ENCODE assay signal across 27 cellular contexts in genomic region chr6:125994659-125995488, GRCh38. TPM values are rescaled to one million over a fixed set of nuclear protein-coding genes. Genes with fewer than 3 reads are reported as not detected.
DNase-seq lines count a peak whose midpoint lies in the region; ATAC-seq and TF ChIP-seq lines count a peak whose summit lies in the region.
"Had no signal": no experiment of that assay in that cellular context is flagged by ENCODE, and none has a peak within 500 bp of the region (broad histone marks: within the 10 kb centered on the region; RNA-seq: fewer than 3 reads in every experiment).

No MANE protein-coding gene starts in this region.

- ATAC-seq in Right ventricle myocardium inferior: peak; percentile 82
- ATAC-seq in aorta (ENCODE audit: low FRiP score): peak; percentile 58

- intact Hi-C loops in Right ventricle myocardium inferior (cut with DNase I): no loop called here
- intact Hi-C loops in aorta (cut with DNase I): no loop called here

- H3K4me1 Mint-ChIP-seq in glutamatergic neuron (ENCODE audit: low read depth, unreplicated experiment): peaks cover 11% of the 10 kb centered on the region
- peaks cover 5% of the 10 kb centered on the region for H3K4me1 Mint-ChIP-seq in osteocyte (ENCODE audit: unreplicated experiment)

- H3K9me3 ChIP-seq in right atrium auricular region (no peaks in the 10 kb centered on the region), aorta (ENCODE audit: control insufficient read depth, low read length) (no peaks in the 10 kb centered on the region)
- H3K9me3 ChIP-seq: BLaER1 treated with 17β-estradiol and CSF1 and Interleukin-3, amounts not matched to agents 10 nM and 100 nM; body of pancreas; Caco-2; MG63; ovary; spleen had no signal

- WGBS in aorta, 2 donors: 60% methylated on average over 5 of the region's 5 CpGs

- no peaks in the 10 kb centered on the region for H3K36me3 Mint-ChIP-seq in glutamatergic neuron (ENCODE audit: unreplicated experiment)
- peaks cover 18% of the 10 kb centered on the region for H3K36me3 Mint-ChIP-seq in osteocyte (ENCODE audit: unreplicated experiment)

- H3K27me3 Mint-ChIP-seq in glutamatergic neuron (ENCODE audit: unreplicated experiment) (no peaks in the 10 kb centered on the region), osteocyte (ENCODE audit: unreplicated experiment) (no peaks in the 10 kb centered on the region)
- H3K27me3 Mint-ChIP-seq: activated CD8-positive, alpha-beta memory T cell treated with anti-CD3 and anti-CD28 coated beads, Interleukin-2, amount 10 ng/mL, durations not matched to agents 7 days and 5 days had no signal

- peaks cover 10% of the 10 kb centered on the region for H3K36me3 ChIP-seq in right atrium auricular region
- no peaks in the 10 kb centered on the region for H3K36me3 ChIP-seq in aorta (ENCODE audit: control insufficient read depth in 1 of 2, insufficient read depth in 2 of 2, low read length in 1 of 2)
- H3K36me3 ChIP-seq: ovary had no signal

- H3K27ac ChIP-seq in right atrium auricular region (no peak overlapping the region), aorta (ENCODE audit: low read depth in 1 of 2, low read length in 2 of 2) (no peak overlapping the region)
- H3K27ac ChIP-seq: BLaER1 treated with 17β-estradiol and CSF1 and Interleukin-3, amounts not matched to agents 10 nM and 100 nM; body of pancreas; ovary; spleen had no signal

- DNase-seq in Right ventricle myocardium inferior (ENCODE audit: missing footprints) (no peak), right atrium auricular region (ENCODE audit: low spot score) (no peak), NCI-H748 (lab: John Stamatoyannopoulos, UW; ENCODE audit: unreplicated experiment) (peak; percentile 68), glutamatergic neuron (peak; percentile 21), aorta (no peak), osteocyte (ENCODE audit: extremely low spot score, unreplicated experiment) (no peak), COLO829 (ENCODE audit: low spot score) (no peak), activated gamma-delta T cell (lab: John Stamatoyannopoulos, UW) (no peak)
- DNase-seq: ACHN; activated CD4-positive, alpha-beta T cell treated with anti-CD3 and anti-CD28 coated beads, Interleukin-2, amount 50 U/mL, for 1 hour; activated CD8-positive, alpha-beta memory T cell treated with anti-CD3 and anti-CD28 coated beads, Interleukin-2, amount 10 ng/mL, durations not matched to agents 7 days and 5 days; activated naive CD4-positive, alpha-beta T cell; activated T-cell treated with anti-CD3 and anti-CD28 coated beads, Interleukin-2, amount 50 U/mL, for 48 hours; body of pancreas; Caco-2; hypothalamus; immature natural killer cell; MG63; midbrain; NCI-H1694; ovary; SHP77 treated with DMSO at 0.1 percent for 48 hours; spleen; T-helper 9 cell; trophoblast cell had no signal

- H3K9me3 Mint-ChIP-seq in glutamatergic neuron (ENCODE audit: unreplicated experiment) (peaks cover 5% of the 10 kb centered on the region), osteocyte (ENCODE audit: unreplicated experiment) (no peaks in the 10 kb centered on the region)
- H3K9me3 Mint-ChIP-seq: immature natural killer cell, nephron had no signal

- no peak overlapping the region for H3K4me3 ChIP-seq in right atrium auricular region
- no peak overlapping the region for H3K4me3 ChIP-seq in aorta (ENCODE audit: low read length in 2 of 2)
- H3K4me3 ChIP-seq: BLaER1 treated with 17β-estradiol and CSF1 and Interleukin-3, amounts not matched to agents 10 nM and 100 nM; body of pancreas; MG63; ovary; spleen had no signal

- TF ChIP-seq CTCF in right atrium auricular region (IDR thresholded peaks at IDR 0.05): no peak
- no peak for TF ChIP-seq CTCF in glutamatergic neuron (IDR thresholded peaks at IDR 0.05; ENCODE audit: partially characterized antibody, unreplicated experiment)
- TF ChIP-seq CTCF in osteocyte (IDR thresholded peaks at IDR 0.05): no peak

- no peaks in the 10 kb centered on the region for H3K27me3 ChIP-seq in right atrium auricular region
- H3K27me3 ChIP-seq in aorta (ENCODE audit: control insufficient read depth in 1 of 2, insufficient read depth in 2 of 2, low read length in 1 of 2): no peaks in the 10 kb centered on the region
- H3K27me3 ChIP-seq: BLaER1 treated with 17β-estradiol and CSF1 and Interleukin-3, amounts not matched to agents 10 nM and 100 nM; body of pancreas; MG63; ovary; spleen had no signal

- peaks cover 0 to 4% of the 10 kb centered on the region in 2 donors for H3K4me1 ChIP-seq in right atrium auricular region
- peaks cover 0 to 2% of the 10 kb centered on the region in 2 donors for H3K4me1 ChIP-seq in aorta (ENCODE audit: control insufficient read depth in 1 of 2, insufficient read depth in 2 of 2, low read length in 2 of 2)
- H3K4me1 ChIP-seq: BLaER1 treated with 17β-estradiol and CSF1 and Interleukin-3, amounts not matched to agents 10 nM and 100 nM had no signal

- H3K27ac Mint-ChIP-seq in glutamatergic neuron (ENCODE audit: unreplicated experiment) (peak overlapping the region; percentile 89), osteocyte (ENCODE audit: unreplicated experiment) (no peak overlapping the region)
- H3K27ac Mint-ChIP-seq: activated CD8-positive, alpha-beta memory T cell treated with anti-CD3 and anti-CD28 coated beads, Interleukin-2, amount 10 ng/mL, durations not matched to agents 7 days and 5 days had no signal

- H3K4me3 Mint-ChIP-seq in glutamatergic neuron (ENCODE audit: unreplicated experiment): peak overlapping the region; percentile 67
- H3K4me3 Mint-ChIP-seq in osteocyte (ENCODE audit: unreplicated experiment): no peak overlapping the region
- H3K4me3 Mint-ChIP-seq: activated CD8-positive, alpha-beta memory T cell treated with anti-CD3 and anti-CD28 coated beads, Interleukin-2, amount 10 ng/mL, durations not matched to agents 7 days and 5 days; immature natural killer cell; nephron had no signal

RNA-seq across cellular contexts. Expression of gene TRMT11, which starts 8.5 kb away (rescaled TPM):
- total RNA-seq in Right ventricle myocardium inferior (8.0 TPM), right atrium auricular region (10 to 100 TPM in 1 of 2 donors, 1 to 10 TPM in 1; 9.7 to 10.1 TPM), glutamatergic neuron (ENCODE audit: unreplicated experiment) (27.7 TPM), aorta (10 to 100 TPM; 30.4 to 34.3 TPM), osteocyte (20.4 and 21.1 TPM in 2 replicates)
- polyA plus RNA-seq in aorta: 10 to 100 TPM; 13.9 to 23.0 TPM

RNA-seq across cellular contexts. Expression of gene HINT3, which starts 38.3 kb away (rescaled TPM):
- total RNA-seq in Right ventricle myocardium inferior (34.8 TPM), right atrium auricular region (10 to 100 TPM; 16.6 to 30.2 TPM), glutamatergic neuron (ENCODE audit: unreplicated experiment) (18.2 TPM), aorta (10 to 100 TPM; 16.2 to 20.1 TPM), osteocyte (15.0 and 16.6 TPM in 2 replicates)
- 10 to 100 TPM; 15.6 to 37.4 TPM for polyA plus RNA-seq in aorta

Comparison
In these comparisons a context has a peak if more than half of its experiments do, and no peak if none do; other contexts are left out.
1. DNase-seq: peak in NCI-H748 (single experiment) and glutamatergic neuron (single experiment); none in Right ventricle myocardium inferior (single experiment), right atrium auricular region (single experiment), aorta (0 of 2), osteocyte (single experiment), COLO829 (single experiment) and activated gamma-delta T cell (single experiment).